Comparison of ENCODE assay signal across 9 cellular contexts in the genomic region with DNA sequence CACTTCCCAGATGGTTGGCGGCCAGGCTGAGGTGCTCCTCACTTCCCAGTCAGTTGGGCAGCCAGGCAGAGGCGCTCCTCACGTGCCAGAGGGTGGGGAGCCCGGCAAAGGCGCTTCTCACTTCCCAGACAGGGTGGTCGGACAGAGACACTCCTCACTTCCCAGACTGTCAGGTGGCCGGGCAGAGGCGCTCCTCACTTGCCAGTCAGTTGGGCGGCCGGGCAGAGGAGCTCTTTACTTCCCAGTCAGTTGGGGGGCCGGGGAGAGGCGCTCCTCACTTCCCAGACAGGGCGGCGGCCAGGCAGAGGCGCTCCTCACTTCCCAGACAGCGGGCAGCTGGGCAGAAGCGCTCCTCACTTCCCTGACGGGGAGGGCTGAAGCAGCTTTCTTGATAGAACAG.
"Had no signal": no experiment of that assay in that cellular context is flagged by ENCODE, and none has a peak within 500 bp of the region (broad histone marks: within the 10 kb centered on the region; RNA-seq: fewer than 3 reads in every experiment).

No MANE protein-coding gene starts in this region.

- ATAC-seq: HCT116, K562 had no signal

- H3K9ac ChIP-seq: GM23248 had no signal

- H3K4me1 ChIP-seq: HAP-1 had no signal

- H3K36me3 ChIP-seq: HAP-1 had no signal

- H3K27ac ChIP-seq: GM23248 had no signal

- DNase-seq: GM23248, GOT3, H7, HFFc6, IMR-90 had no signal

- FAIRE-seq: HTR-8/SVneo, K562 had no signal

- H3K9me3 ChIP-seq: HAP-1 had no signal

- H3K4me3 ChIP-seq: GM23248, HAP-1, K562 had no signal
